Comparison of ENCODE assay signal across 8 cellular contexts in the genomic region with DNA sequence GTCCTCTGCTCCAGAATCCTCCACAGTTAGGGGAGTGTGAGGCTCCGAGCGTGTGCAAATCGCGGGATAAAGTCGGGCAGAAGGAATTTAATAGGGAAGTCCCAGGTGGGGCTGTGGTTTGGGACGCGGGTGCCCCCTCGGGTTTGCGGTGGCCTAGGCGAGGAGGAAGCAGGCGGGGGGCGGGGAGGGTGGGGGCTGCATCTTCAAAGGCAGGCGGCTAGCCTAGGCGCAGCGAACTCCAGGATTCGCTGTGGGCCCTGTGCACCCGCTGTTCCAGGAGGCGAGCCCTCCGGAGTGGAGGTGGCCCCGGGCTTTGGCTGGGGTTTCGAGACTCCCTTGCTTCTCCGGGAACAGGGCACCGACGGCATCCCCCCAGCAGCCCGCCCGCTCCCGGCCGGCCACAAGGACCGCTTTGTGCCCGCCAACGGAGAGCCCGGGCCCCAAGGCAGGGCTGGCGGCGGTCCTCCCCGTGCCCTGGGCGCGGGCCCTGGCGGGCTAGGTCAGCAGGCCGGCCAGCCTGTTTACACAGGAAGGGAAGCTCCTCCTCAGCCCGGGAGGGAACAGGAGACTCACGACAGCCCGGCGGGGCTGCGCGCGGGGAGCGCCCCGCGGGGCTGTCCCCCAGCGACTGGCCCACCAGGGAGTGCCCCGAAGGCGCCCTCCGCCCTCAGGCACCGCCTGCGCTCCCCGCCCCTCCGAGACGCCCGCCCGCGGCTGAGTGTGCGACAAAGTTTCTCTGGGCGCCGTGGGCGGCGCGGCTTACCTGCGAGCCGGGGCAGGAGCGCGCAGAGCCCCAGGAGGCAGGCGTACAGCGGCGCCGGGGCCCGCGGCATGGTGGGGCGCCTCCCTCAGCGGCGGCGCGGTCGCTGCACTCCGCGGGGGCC. TPM values are rescaled to one million over a fixed set of nuclear protein-coding genes. Genes with fewer than 3 reads are reported as not detected.
A peak's percentile ranks its signal among the peaks of the same experiment; 100 is the strongest.
DNase-seq lines count a peak whose midpoint lies in the region; ATAC-seq and TF ChIP-seq lines count a peak whose summit lies in the region.

No MANE protein-coding gene starts in this region.

- peak overlapping the region; percentile 53 to 74 (median 64) for H3K4me3 ChIP-seq in skin epidermis

- TF ChIP-seq CTCF in brain (conservative IDR thresholded peaks at IDR 0.05) = no peak

- H3K36me3 Mint-ChIP-seq in brain = no peaks in the 10 kb centered on the region

- DNase-seq in SIG-M5 treated with dmso at 0.1 percent for 504 hours (lab: John Stamatoyannopoulos, UW; ENCODE audit: unreplicated experiment) = peak; percentile 27
- no peak for DNase-seq in SIG-M5 (lab: John Stamatoyannopoulos, UW)
- peak; percentile 83 for DNase-seq in islet precursor cell
- no peak for DNase-seq in SKM-1 treated with dmso at 0.1 percent for 144 hours (lab: John Stamatoyannopoulos, UW; ENCODE audit: unreplicated experiment)

- H3K27ac ChIP-seq in skin epidermis = peak overlapping the region; percentile 31 to 97 (median 89)

- peak overlapping the region; percentile 77 to 90 (median 87) for H3K4me3 Mint-ChIP-seq in brain

- ATAC-seq in HG02884 (IDR thresholded peaks at IDR 0.05; ENCODE audit: unreplicated experiment) (peak; percentile 40), SK-N-SH treated with all-trans-retinoic acid at 6 μM for 48 hours (peak; percentile 60)

- peaks cover 42% of the 10 kb centered on the region for H3K4me1 Mint-ChIP-seq in brain

- H3K27ac Mint-ChIP-seq in brain = peak overlapping the region in 4 of 5 experiments; percentile 38 to 92 (median 72)

- H3K27me3 Mint-ChIP-seq in brain = peaks cover 82% of the 10 kb centered on the region

- H3K9me3 Mint-ChIP-seq in brain = peaks cover 0 to 6% (median 0%) of the 10 kb centered on the region in 5 experiments

TF ChIP-seq in SK-N-SH treated with all-trans-retinoic acid at 6 μM for 48 hours, 23 proteins besides CTCF, POLR2A, EP300 and RAD21:
- TF ChIP-seq, protein P1, sequence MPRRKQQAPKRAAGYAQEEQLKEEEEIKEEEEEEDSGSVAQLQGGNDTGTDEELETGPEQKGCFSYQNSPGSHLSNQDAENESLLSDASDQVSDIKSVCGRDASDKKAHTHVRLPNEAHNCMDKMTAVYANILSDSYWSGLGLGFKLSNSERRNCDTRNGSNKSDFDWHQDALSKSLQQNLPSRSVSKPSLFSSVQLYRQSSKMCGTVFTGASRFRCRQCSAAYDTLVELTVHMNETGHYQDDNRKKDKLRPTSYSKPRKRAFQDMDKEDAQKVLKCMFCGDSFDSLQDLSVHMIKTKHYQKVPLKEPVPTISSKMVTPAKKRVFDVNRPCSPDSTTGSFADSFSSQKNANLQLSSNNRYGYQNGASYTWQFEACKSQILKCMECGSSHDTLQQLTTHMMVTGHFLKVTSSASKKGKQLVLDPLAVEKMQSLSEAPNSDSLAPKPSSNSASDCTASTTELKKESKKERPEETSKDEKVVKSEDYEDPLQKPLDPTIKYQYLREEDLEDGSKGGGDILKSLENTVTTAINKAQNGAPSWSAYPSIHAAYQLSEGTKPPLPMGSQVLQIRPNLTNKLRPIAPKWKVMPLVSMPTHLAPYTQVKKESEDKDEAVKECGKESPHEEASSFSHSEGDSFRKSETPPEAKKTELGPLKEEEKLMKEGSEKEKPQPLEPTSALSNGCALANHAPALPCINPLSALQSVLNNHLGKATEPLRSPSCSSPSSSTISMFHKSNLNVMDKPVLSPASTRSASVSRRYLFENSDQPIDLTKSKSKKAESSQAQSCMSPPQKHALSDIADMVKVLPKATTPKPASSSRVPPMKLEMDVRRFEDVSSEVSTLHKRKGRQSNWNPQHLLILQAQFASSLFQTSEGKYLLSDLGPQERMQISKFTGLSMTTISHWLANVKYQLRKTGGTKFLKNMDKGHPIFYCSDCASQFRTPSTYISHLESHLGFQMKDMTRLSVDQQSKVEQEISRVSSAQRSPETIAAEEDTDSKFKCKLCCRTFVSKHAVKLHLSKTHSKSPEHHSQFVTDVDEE (CRISPR knock-in tag; IDR thresholded peaks at IDR 0.05) = no peak
- TF ChIP-seq TCF4 (CRISPR knock-in tag; IDR thresholded peaks at IDR 0.05; ENCODE audit: borderline replicate concordance) = no peak
- no peak for TF ChIP-seq ZC3H10 (CRISPR knock-in tag; IDR thresholded peaks at IDR 0.05)
- TF ChIP-seq TOX (CRISPR knock-in tag; IDR thresholded peaks at IDR 0.05; ENCODE audit: borderline replicate concordance) = no peak
- TF ChIP-seq, protein P2, sequence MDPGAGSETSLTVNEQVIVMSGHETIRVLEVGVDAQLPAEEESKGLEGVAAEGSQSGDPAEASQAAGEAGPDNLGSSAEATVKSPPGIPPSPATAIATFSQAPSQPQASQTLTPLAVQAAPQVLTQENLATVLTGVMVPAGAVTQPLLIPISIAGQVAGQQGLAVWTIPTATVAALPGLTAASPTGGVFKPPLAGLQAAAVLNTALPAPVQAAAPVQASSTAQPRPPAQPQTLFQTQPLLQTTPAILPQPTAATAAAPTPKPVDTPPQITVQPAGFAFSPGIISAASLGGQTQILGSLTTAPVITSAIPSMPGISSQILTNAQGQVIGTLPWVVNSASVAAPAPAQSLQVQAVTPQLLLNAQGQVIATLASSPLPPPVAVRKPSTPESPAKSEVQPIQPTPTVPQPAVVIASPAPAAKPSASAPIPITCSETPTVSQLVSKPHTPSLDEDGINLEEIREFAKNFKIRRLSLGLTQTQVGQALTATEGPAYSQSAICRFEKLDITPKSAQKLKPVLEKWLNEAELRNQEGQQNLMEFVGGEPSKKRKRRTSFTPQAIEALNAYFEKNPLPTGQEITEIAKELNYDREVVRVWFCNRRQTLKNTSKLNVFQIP (CRISPR knock-in tag; IDR thresholded peaks at IDR 0.05; ENCODE audit: borderline replicate concordance, low read depth) = no peak
- no peak for TF ChIP-seq RARB (CRISPR knock-in tag; IDR thresholded peaks at IDR 0.05)
- TF ChIP-seq, protein P3, sequence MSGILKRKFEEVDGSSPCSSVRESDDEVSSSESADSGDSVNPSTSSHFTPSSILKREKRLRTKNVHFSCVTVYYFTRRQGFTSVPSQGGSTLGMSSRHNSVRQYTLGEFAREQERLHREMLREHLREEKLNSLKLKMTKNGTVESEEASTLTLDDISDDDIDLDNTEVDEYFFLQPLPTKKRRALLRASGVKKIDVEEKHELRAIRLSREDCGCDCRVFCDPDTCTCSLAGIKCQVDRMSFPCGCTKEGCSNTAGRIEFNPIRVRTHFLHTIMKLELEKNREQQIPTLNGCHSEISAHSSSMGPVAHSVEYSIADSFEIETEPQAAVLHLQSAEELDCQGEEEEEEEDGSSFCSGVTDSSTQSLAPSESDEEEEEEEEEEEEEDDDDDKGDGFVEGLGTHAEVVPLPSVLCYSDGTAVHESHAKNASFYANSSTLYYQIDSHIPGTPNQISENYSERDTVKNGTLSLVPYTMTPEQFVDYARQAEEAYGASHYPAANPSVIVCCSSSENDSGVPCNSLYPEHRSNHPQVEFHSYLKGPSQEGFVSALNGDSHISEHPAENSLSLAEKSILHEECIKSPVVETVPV (CRISPR knock-in tag; IDR thresholded peaks at IDR 0.05) = no peak
- TF ChIP-seq ZNF565 (CRISPR knock-in tag; conservative IDR thresholded peaks at IDR 0.05; ENCODE audit: low read depth) = no peak
- TF ChIP-seq ZNF8 (CRISPR knock-in tag; IDR thresholded peaks at IDR 0.05) = no peak
- TF ChIP-seq ZFP30 (CRISPR knock-in tag; IDR thresholded peaks at IDR 0.05) = no peak
- TF ChIP-seq, protein P4, sequence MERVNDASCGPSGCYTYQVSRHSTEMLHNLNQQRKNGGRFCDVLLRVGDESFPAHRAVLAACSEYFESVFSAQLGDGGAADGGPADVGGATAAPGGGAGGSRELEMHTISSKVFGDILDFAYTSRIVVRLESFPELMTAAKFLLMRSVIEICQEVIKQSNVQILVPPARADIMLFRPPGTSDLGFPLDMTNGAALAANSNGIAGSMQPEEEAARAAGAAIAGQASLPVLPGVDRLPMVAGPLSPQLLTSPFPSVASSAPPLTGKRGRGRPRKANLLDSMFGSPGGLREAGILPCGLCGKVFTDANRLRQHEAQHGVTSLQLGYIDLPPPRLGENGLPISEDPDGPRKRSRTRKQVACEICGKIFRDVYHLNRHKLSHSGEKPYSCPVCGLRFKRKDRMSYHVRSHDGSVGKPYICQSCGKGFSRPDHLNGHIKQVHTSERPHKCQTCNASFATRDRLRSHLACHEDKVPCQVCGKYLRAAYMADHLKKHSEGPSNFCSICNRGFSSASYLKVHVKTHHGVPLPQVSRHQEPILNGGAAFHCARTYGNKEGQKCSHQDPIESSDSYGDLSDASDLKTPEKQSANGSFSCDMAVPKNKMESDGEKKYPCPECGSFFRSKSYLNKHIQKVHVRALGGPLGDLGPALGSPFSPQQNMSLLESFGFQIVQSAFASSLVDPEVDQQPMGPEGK (CRISPR knock-in tag; IDR thresholded peaks at IDR 0.05; ENCODE audit: borderline replicate concordance) = no peak

RNA-seq across cellular contexts. Expression of a gene that starts 0.8 kb away (rescaled TPM):
- polyA plus RNA-seq in brain (ENCODE audit: insufficient read depth, low read depth, low replicate concordance) = 18.8 TPM

RNA-seq across cellular contexts. Expression of a gene that starts 48.1 kb away (rescaled TPM):
- not detected for polyA plus RNA-seq in brain (ENCODE audit: insufficient read depth, low read depth, low replicate concordance)

Comparison
In these comparisons a context has a peak if more than half of its experiments do, and no peak if none do; other contexts are left out.
1. DNase-seq: peak in SIG-M5 treated with dmso at 0.1 percent for 504 hours (single experiment) and islet precursor cell (single experiment); none in SIG-M5 (single experiment) and SKM-1 treated with dmso at 0.1 percent for 144 hours (single experiment).